ENCODE assay signal across 2 cellular contexts in the genomic region with DNA sequence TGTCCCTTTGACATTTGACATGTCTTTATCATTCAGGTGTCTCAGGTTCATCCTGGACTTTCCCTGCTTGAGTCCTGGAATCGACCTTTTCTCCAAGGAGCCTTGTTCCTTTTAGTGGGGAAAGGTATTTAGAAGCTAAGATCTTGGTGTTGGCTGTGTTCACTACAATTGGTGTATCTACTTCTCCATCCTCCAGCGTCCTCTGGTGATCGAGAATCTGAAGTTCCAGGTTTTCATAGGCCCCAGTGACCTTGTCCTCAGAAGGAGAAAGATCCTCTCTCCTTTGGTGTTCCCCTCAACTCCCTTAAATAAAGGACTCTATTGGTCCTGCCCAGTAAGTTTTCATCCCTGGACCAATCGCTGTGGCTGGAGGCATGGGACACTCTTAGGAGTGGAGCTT.
TF ChIP-seq lines count a peak whose summit lies in the region.

No MANE protein-coding gene starts in this region.

TF ChIP-seq in HCT116, 20 proteins besides CTCF, POLR2A, EP300 and RAD21:
- no peak for TF ChIP-seq SIN3A (IDR thresholded peaks at IDR 0.05; ENCODE audit: low read depth)
- no peak for TF ChIP-seq POLR2AphosphoS5 (IDR thresholded peaks at IDR 0.05; ENCODE audit: low read depth, low read length)
- TF ChIP-seq SP1 (IDR thresholded peaks at IDR 0.05; ENCODE audit: low read depth): no peak
- TF ChIP-seq ZNF274 (IDR thresholded peaks at IDR 0.05; ENCODE audit: low read depth, low read length): no peak
- no peak for TF ChIP-seq EZH2phosphoT487 (IDR thresholded peaks at IDR 0.05; ENCODE audit: borderline replicate concordance)
- TF ChIP-seq MAX (IDR thresholded peaks at IDR 0.05): no peak
- TF ChIP-seq CBX3 (IDR thresholded peaks at IDR 0.05; ENCODE audit: low read depth): no peak
- no peak for TF ChIP-seq EZH2 (IDR thresholded peaks at IDR 0.05)
- TF ChIP-seq, protein P1, sequence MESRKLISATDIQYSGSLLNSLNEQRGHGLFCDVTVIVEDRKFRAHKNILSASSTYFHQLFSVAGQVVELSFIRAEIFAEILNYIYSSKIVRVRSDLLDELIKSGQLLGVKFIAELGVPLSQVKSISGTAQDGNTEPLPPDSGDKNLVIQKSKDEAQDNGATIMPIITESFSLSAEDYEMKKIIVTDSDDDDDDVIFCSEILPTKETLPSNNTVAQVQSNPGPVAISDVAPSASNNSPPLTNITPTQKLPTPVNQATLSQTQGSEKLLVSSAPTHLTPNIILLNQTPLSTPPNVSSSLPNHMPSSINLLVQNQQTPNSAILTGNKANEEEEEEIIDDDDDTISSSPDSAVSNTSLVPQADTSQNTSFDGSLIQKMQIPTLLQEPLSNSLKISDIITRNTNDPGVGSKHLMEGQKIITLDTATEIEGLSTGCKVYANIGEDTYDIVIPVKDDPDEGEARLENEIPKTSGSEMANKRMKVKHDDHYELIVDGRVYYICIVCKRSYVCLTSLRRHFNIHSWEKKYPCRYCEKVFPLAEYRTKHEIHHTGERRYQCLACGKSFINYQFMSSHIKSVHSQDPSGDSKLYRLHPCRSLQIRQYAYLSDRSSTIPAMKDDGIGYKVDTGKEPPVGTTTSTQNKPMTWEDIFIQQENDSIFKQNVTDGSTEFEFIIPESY (IDR thresholded peaks at IDR 0.05; ENCODE audit: extremely low read depth, insufficient replicate concordance, low read length): no peak
- TF ChIP-seq CEBPB (IDR thresholded peaks at IDR 0.05; ENCODE audit: low read depth): no peak
- no peak for TF ChIP-seq FOSL1 (IDR thresholded peaks at IDR 0.05; ENCODE audit: low read depth)
- no peak for TF ChIP-seq ZFX (IDR thresholded peaks at IDR 0.05)
- no peak for TF ChIP-seq REST (IDR thresholded peaks at IDR 0.05; ENCODE audit: low read depth)
- TF ChIP-seq, protein P2, sequence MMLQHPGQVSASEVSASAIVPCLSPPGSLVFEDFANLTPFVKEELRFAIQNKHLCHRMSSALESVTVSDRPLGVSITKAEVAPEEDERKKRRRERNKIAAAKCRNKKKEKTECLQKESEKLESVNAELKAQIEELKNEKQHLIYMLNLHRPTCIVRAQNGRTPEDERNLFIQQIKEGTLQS (IDR thresholded peaks at IDR 0.05): no peak
- no peak for TF ChIP-seq TCF7L2 (IDR thresholded peaks at IDR 0.05; ENCODE audit: borderline replicate concordance, extremely low read depth, insufficient read depth, insufficient read length)
- TF ChIP-seq YY1 (IDR thresholded peaks at IDR 0.05; ENCODE audit: extremely low read depth, insufficient replicate concordance, low read depth, low read length): no peak
- TF ChIP-seq SRF (IDR thresholded peaks at IDR 0.05; ENCODE audit: low read depth): no peak
- no peak for TF ChIP-seq JUND (IDR thresholded peaks at IDR 0.05)

TF ChIP-seq in H1, 55 proteins besides CTCF, POLR2A, EP300 and RAD21:
- TF ChIP-seq TCF12 (IDR thresholded peaks at IDR 0.05; ENCODE audit: low read depth, low read length) (no peak), SIN3A (conservative IDR thresholded peaks at IDR 0.05 in 1 of 2, IDR thresholded peaks at IDR 0.05 in 1 of 2; ENCODE audit: low read depth in 1 of 2, low read length in 2 of 2) (no peak), SUZ12 (IDR thresholded peaks at IDR 0.05; ENCODE audit: low read length) (no peak), RFX5 (IDR thresholded peaks at IDR 0.05; ENCODE audit: borderline replicate concordance, low read depth, low read length) (no peak), HDAC6 (IDR thresholded peaks at IDR 0.05; ENCODE audit: low read depth, low read length) (no peak)
- TF ChIP-seq, protein P3, sequence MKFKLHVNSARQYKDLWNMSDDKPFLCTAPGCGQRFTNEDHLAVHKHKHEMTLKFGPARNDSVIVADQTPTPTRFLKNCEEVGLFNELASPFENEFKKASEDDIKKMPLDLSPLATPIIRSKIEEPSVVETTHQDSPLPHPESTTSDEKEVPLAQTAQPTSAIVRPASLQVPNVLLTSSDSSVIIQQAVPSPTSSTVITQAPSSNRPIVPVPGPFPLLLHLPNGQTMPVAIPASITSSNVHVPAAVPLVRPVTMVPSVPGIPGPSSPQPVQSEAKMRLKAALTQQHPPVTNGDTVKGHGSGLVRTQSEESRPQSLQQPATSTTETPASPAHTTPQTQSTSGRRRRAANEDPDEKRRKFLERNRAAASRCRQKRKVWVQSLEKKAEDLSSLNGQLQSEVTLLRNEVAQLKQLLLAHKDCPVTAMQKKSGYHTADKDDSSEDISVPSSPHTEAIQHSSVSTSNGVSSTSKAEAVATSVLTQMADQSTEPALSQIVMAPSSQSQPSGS (IDR thresholded peaks at IDR 0.05; ENCODE audit: low read length): no peak
